Comparison of ENCODE assay signal across 20 cellular contexts in genomic region chr2:122681626-122682025, GRCh38.
DNase-seq lines count a peak whose midpoint lies in the region; ATAC-seq and TF ChIP-seq lines count a peak whose summit lies in the region.
"Had no signal": no experiment of that assay in that cellular context is flagged by ENCODE, and none has a peak within 500 bp of the region (broad histone marks: within the 10 kb centered on the region; RNA-seq: fewer than 3 reads in every experiment).

No MANE protein-coding gene starts in this region.

- H3K9me2 ChIP-seq in PC-3 (replicated peaks; ENCODE audit: low read length), result no peaks in the 10 kb centered on the region

- POLR2A ChIA-PET in PC-3 (lab: Charles Lee; ENCODE audit: unreplicated experiment), result interaction anchor here (0.6 kb wide), 1 partner anchor 9 kb away, joined by 4 read pairs; no protein-coding TSS in a partner anchor

- ATAC-seq in GM18873 (IDR thresholded peaks at IDR 0.05; ENCODE audit: low FRiP score, unreplicated experiment), result peak; percentile 50
- ATAC-seq in HG02870 (IDR thresholded peaks at IDR 0.05; ENCODE audit: unreplicated experiment), result peak; percentile 76
- ATAC-seq in PC-3, result peak; percentile 47
- ATAC-seq in HG02623 (IDR thresholded peaks at IDR 0.05; ENCODE audit: unreplicated experiment), result no peak
- no peak for ATAC-seq in right lobe of liver

- no peak for TF ChIP-seq POLR2A in right lobe of liver (IDR thresholded peaks at IDR 0.05)

- CTCF ChIA-PET in PC-3 (lab: Charles Lee), result no interaction called here

- H3K27me3 ChIP-seq in PC-3 (ENCODE audit: low read length), result no peaks in the 10 kb centered on the region
- no peaks in the 10 kb centered on the region for H3K27me3 ChIP-seq in WERI-Rb-1 (ENCODE audit: insufficient read depth, low read depth, severe bottlenecking)
- H3K27me3 ChIP-seq in right lobe of liver, result no peaks in the 10 kb centered on the region
- H3K27me3 ChIP-seq: BLaER1 treated with 17β-estradiol and CSF1 and Interleukin-3, amounts not matched to agents 10 nM and 100 nM; tibial nerve had no signal

- H3F3A ChIP-seq in PC-3 (ENCODE audit: low read length, unreplicated experiment), result no peaks in the 10 kb centered on the region

- H3K36me3 ChIP-seq in PC-3 (ENCODE audit: low read depth, low read length) (no peaks in the 10 kb centered on the region), WERI-Rb-1 (no peaks in the 10 kb centered on the region), right lobe of liver (no peaks in the 10 kb centered on the region)
- H3K36me3 ChIP-seq: BLaER1 treated with 17β-estradiol and CSF1 and Interleukin-3, amounts not matched to agents 10 nM and 100 nM; left ventricle myocardium inferior; tibial nerve had no signal

- peak; percentile 30 for DNase-seq in GM13976 (ENCODE audit: low spot score)
- peak; percentile 65 for DNase-seq in PC-3
- DNase-seq in foreskin melanocyte, result no peak
- DNase-seq in WERI-Rb-1, result no peak
- no peak for DNase-seq in right lobe of liver
- DNase-seq: activated B cell treated with CpG ODN at 0.5 μM for 24 hours; activated CD4-positive, alpha-beta memory T cell treated with anti-CD3 and anti-CD28 coated beads for 36 hours; activated gamma-delta T cell; activated T-cell treated with anti-CD3 and anti-CD28 coated beads for 4 hours; Calu3; GOT3; left ventricle myocardium inferior; NCI-H82 had no signal

- intact Hi-C loops in PC-3 (cut with micrococcal nuclease), result no loop called here
- intact Hi-C loops in right lobe of liver (cut with DNase I), result no loop called here

- H3K4me2 ChIP-seq in PC-3 (ENCODE audit: low read length), result no peak overlapping the region
- H3K4me2 ChIP-seq: BLaER1 treated with 17β-estradiol and CSF1 and Interleukin-3, amounts not matched to agents 10 nM and 100 nM had no signal

- no peaks in the 10 kb centered on the region for H3K9me3 ChIP-seq in PC-3 (ENCODE audit: low read length)
- H3K9me3 ChIP-seq in WERI-Rb-1 (ENCODE audit: severe bottlenecking), result no peaks in the 10 kb centered on the region
- H3K9me3 ChIP-seq in right lobe of liver, result no peaks in the 10 kb centered on the region
- H3K9me3 ChIP-seq: left ventricle myocardium inferior, tibial nerve had no signal

- H3K4me1 ChIP-seq in PC-3 (ENCODE audit: insufficient read depth, low read length) (peaks cover 19% of the 10 kb centered on the region), right lobe of liver (peaks cover 0 to 7% (median 0%) of the 10 kb centered on the region in 4 donors)
- H3K4me1 ChIP-seq: BLaER1 treated with 17β-estradiol and CSF1 and Interleukin-3, amounts not matched to agents 10 nM and 100 nM; left ventricle myocardium inferior; tibial nerve had no signal

- H3K4me3 ChIP-seq in PC-3 (ENCODE audit: low read length), result no peak overlapping the region
- H3K4me3 ChIP-seq in WERI-Rb-1 (ENCODE audit: low read depth, low read length), result no peak overlapping the region
- H3K4me3 ChIP-seq in right lobe of liver, result no peak overlapping the region
- H3K4me3 ChIP-seq: BLaER1 treated with 17β-estradiol and CSF1 and Interleukin-3, amounts not matched to agents 10 nM and 100 nM; coronary artery; left ventricle myocardium inferior; skin epidermis; tibial nerve had no signal

- no peaks in the 10 kb centered on the region for H4K20me1 ChIP-seq in PC-3 (ENCODE audit: low read length)
- H4K20me1 ChIP-seq: BLaER1 treated with 17β-estradiol and CSF1 and Interleukin-3, amounts not matched to agents 10 nM and 100 nM had no signal

- H3K27ac ChIP-seq in PC-3 (ENCODE audit: low read length) (peak overlapping the region; percentile 80), WERI-Rb-1 (no peak overlapping the region), right lobe of liver (no peak overlapping the region)
- H3K27ac ChIP-seq: BLaER1 treated with 17β-estradiol and CSF1 and Interleukin-3, amounts not matched to agents 10 nM and 100 nM; coronary artery; left ventricle myocardium inferior; skin epidermis; tibial nerve had no signal

- no TSS peak for BruUV-seq in PC-3 (replicated peaks; lab: Mats Ljungman, UMichigan)

- whole genome bisulfite sequencing in right lobe of liver (ENCODE audit: insufficient coverage, low coverage, low lambda C conversion rate, missing lambda C conversion rate), result 57% methylated on average over 1 of the region's 1 CpG

- in situ Hi-C loops in GM13976 (cut with MboI; ENCODE audit: low sequenced_read_pairs, unreplicated experiment), result no loop called here

- no peaks in the 10 kb centered on the region for H3K79me2 ChIP-seq in PC-3 (ENCODE audit: low read length)

- TF ChIP-seq CTCF in GM13976 (IDR thresholded peaks at IDR 0.05; ENCODE audit: borderline replicate concordance, control extremely low read depth, extremely low read depth, insufficient read depth, missing control alignments), result no peak
- TF ChIP-seq CTCF in PC-3 (conservative IDR thresholded peaks at IDR 0.05; ENCODE audit: low read depth, low read length), result no peak
- TF ChIP-seq CTCF in WERI-Rb-1 (IDR thresholded peaks at IDR 0.05; ENCODE audit: low read depth, low read length), result no peak
- no peak for TF ChIP-seq CTCF in right lobe of liver (IDR thresholded peaks at IDR 0.05)

- 0 out of 2 replicates have a peak overlapping the region, but pooled peaks have one; percentile 25 for H3K9ac ChIP-seq in PC-3 (ENCODE audit: low read length)
- H3K9ac ChIP-seq: BLaER1 treated with 17β-estradiol and CSF1 and Interleukin-3, amounts not matched to agents 10 nM and 100 nM had no signal

- no peak overlapping the region for H2AFZ ChIP-seq in PC-3 (ENCODE audit: low read length)

Comparison
In these comparisons a context has a peak if more than half of its experiments do, and no peak if none do; other contexts are left out.
1. DNase-seq: peak in GM13976 (single experiment) and PC-3 (single experiment); none in foreskin melanocyte (single experiment), WERI-Rb-1 (single experiment) and right lobe of liver (0 of 3).
2. ATAC-seq: peak in GM18873 (single experiment), HG02870 (single experiment) and PC-3 (single experiment); none in HG02623 (single experiment) and right lobe of liver (0 of 4).